In genomic region chr1:40743860-40744259, GRCh38 we compare ENCODE assay signal across 24 cellular contexts. TPM values are rescaled to one million over a fixed set of nuclear protein-coding genes. Genes with fewer than 3 reads are reported as not detected.
"Had no signal": no experiment of that assay in that cellular context is flagged by ENCODE, and none has a peak within 500 bp of the region (broad histone marks: within the 10 kb centered on the region; RNA-seq: fewer than 3 reads in every experiment).

No MANE protein-coding gene starts in this region.

- H3K4me3 Mint-ChIP-seq: activated naive CD4-positive, alpha-beta T cell treated with anti-CD3 and anti-CD28 coated beads for 36 hours; activated T-cell treated with anti-CD3 and anti-CD28 coated beads, Interleukin-2, amount 50 U/mL, for 24 hours; memory B cell; nephron had no signal

- H3K9me3 Mint-ChIP-seq: activated naive CD4-positive, alpha-beta T cell treated with anti-CD3 and anti-CD28 coated beads for 36 hours; activated T-cell treated with anti-CD3 and anti-CD28 coated beads, Interleukin-2, amount 50 U/mL, for 24 hours; memory B cell; nephron had no signal

- ATAC-seq: body of pancreas, pancreas had no signal

- H3K27ac Mint-ChIP-seq: activated naive CD4-positive, alpha-beta T cell treated with anti-CD3 and anti-CD28 coated beads for 36 hours; memory B cell; nephron had no signal

- H3K27me3 ChIP-seq: body of pancreas, cardiac muscle cell, hepatocyte, pancreas, sigmoid colon, SJSA1, thyroid gland had no signal

- H3K27me3 Mint-ChIP-seq: activated T-cell treated with anti-CD3 and anti-CD28 coated beads, Interleukin-2, amount 50 U/mL, for 24 hours; memory B cell had no signal

- H3K9me3 ChIP-seq: body of pancreas, pancreas, sigmoid colon, SJSA1, thyroid gland had no signal

- H3K4me3 ChIP-seq: body of pancreas, cardiac muscle cell, hepatocyte, pancreas, sigmoid colon, SJSA1, smooth muscle cell, thyroid gland had no signal

- H2AFZ ChIP-seq: hepatocyte had no signal

- H3K4me2 ChIP-seq: hepatocyte, smooth muscle cell had no signal

- DNase-seq: activated CD4-positive, alpha-beta T cell treated with anti-CD3 and anti-CD28 coated beads for 48 hours; activated CD4-positive, CD25-positive, alpha-beta regulatory T cell; activated CD8-positive, alpha-beta memory T cell treated with anti-CD3 and anti-CD28 coated beads for 24 hours; activated CD8-positive, alpha-beta memory T cell treated with anti-CD3 and anti-CD28 coated beads, Interleukin-2, amount 50 U/mL, for 4 hours; activated naive CD4-positive, alpha-beta T cell treated with anti-CD3 and anti-CD28 coated beads for 36 hours; activated T-cell treated with anti-CD3 and anti-CD28 coated beads, Interleukin-2, amount 50 U/mL, for 24 hours; anterior cingulate cortex; body of pancreas; foreskin fibroblast; kidney glomerular epithelial cell; pancreas; sigmoid colon; stimulated activated CD4-positive, alpha-beta T cell treated with anti-CD3 and anti-CD28 coated beads, Interleukin-15, amount 100 ng/mL, for 24 hours; stimulated activated naive CD4-positive, alpha-beta T cell; substantia nigra; T1000; thyroid gland had no signal

- H3K27ac ChIP-seq: body of pancreas, cardiac muscle cell, epithelial cell of prostate, hepatocyte, pancreas, thyroid gland had no signal

RNA-seq across cellular contexts. Expression of gene KCNQ4, which starts 39.7 kb away (rescaled TPM):
- total RNA-seq: hepatocyte, smooth muscle cell had no signal
- polyA plus RNA-seq: hepatocyte had no signal
